In genomic region chr1:36326499-36326898, GRCh38 we compare ENCODE assay signal across 22 cellular contexts. TPM values are rescaled to one million over a fixed set of nuclear protein-coding genes. Genes with fewer than 3 reads are reported as not detected.
A peak's percentile ranks its signal among the peaks of the same experiment; 100 is the strongest.
DNase-seq lines count a peak whose midpoint lies in the region; ATAC-seq, FAIRE-seq and TF ChIP-seq lines count a peak whose summit lies in the region.
"Had no signal": no experiment of that assay in that cellular context is flagged by ENCODE, and none has a peak within 500 bp of the region (broad histone marks: within the 10 kb centered on the region; RNA-seq: fewer than 3 reads in every experiment).

No MANE protein-coding gene starts in this region.

- H3K27ac ChIP-seq in RWPE2 (ENCODE audit: poor library complexity, severe bottlenecking) (no peak overlapping the region), kidney (ENCODE audit: low read depth in 2 of 2, low read length in 2 of 2) (peak overlapping the region in 1 of 2 donors; percentile 2)
- H3K27ac ChIP-seq: epithelial cell of prostate, left ventricle myocardium inferior, SJSA1 had no signal

- H3K36me3 ChIP-seq in RWPE2 (ENCODE audit: low read depth), result no peaks in the 10 kb centered on the region
- no peaks in the 10 kb centered on the region for H3K36me3 ChIP-seq in kidney (ENCODE audit: control insufficient read depth in 1 of 2, insufficient read depth in 2 of 2, low read length in 2 of 2)
- H3K36me3 ChIP-seq: left ventricle myocardium inferior had no signal

- DNase-seq in COLO668 (lab: John Stamatoyannopoulos, UW; ENCODE audit: unreplicated experiment) (peak; percentile 54), Daoy (ENCODE audit: low read depth) (peak; percentile 69), RWPE2 (ENCODE audit: low spot score) (no peak), kidney (peak; percentile 80), islet precursor cell (no peak), NCI-H226 (no peak)
- DNase-seq: activated CD4-positive, CD25-positive, alpha-beta regulatory T cell treated with anti-CD3 and anti-CD28 coated beads, Interleukin-2, amount 50 U/mL, for 72 hours; AML-193; cortex of kidney; Karpas-422; left ventricle myocardium inferior; naive B cell; NCI-H1417; NCI-H446; OCI-M1; stimulated activated CD4-positive, alpha-beta T cell treated with anti-CD3 and anti-CD28 coated beads, Interleukin-2, amount 100 ng/mL, for 48 hours had no signal

- H3K9me3 ChIP-seq in RWPE2 (ENCODE audit: severe bottlenecking), result no peaks in the 10 kb centered on the region
- no peaks in the 10 kb centered on the region for H3K9me3 ChIP-seq in kidney (ENCODE audit: control insufficient read depth in 1 of 2, low read length in 2 of 2)
- H3K9me3 ChIP-seq: left ventricle myocardium inferior had no signal

- no peaks in the 10 kb centered on the region for H3K27me3 ChIP-seq in RWPE2 (ENCODE audit: insufficient read depth, poor library complexity, severe bottlenecking)
- H3K27me3 ChIP-seq: SJSA1 had no signal

- ATAC-seq in RWPE2 (ENCODE audit: low read depth) (peak; percentile 8; the same call in 1 of the 3 replicates), GM21576 (IDR thresholded peaks at IDR 0.05; ENCODE audit: unreplicated experiment) (no peak)

- H3K4me1 ChIP-seq in RWPE2 (ENCODE audit: insufficient read depth, poor library complexity, severe bottlenecking) (no peaks in the 10 kb centered on the region), kidney (ENCODE audit: control insufficient read depth in 1 of 2, insufficient read depth in 1 of 2, low read depth in 1 of 2, low read length in 2 of 2) (peaks cover 15 to 17% of the 10 kb centered on the region in 2 donors)

- TF ChIP-seq CTCF in RWPE2 (IDR thresholded peaks at IDR 0.05; ENCODE audit: poor library complexity, severe bottlenecking) (no peak), kidney (IDR thresholded peaks at IDR 0.05; ENCODE audit: borderline replicate concordance, extremely low read depth, insufficient read depth) (no peak)

- H3K4me3 ChIP-seq in RWPE2 (ENCODE audit: severe bottlenecking) (no peak overlapping the region), kidney (ENCODE audit: low read length in 2 of 2) (no peak overlapping the region)
- H3K4me3 ChIP-seq: left ventricle myocardium inferior, SJSA1 had no signal

- intact Hi-C loops in kidney (cut with DNase I), result no loop called here

- FAIRE-seq in kidney (lab: Jason Lieb, UNC), result no peak
- FAIRE-seq: frontal cortex, GM18507, H54 had no signal

- H3K9ac ChIP-seq in kidney (ENCODE audit: low read length in 2 of 2), result no peak overlapping the region

RNA-seq across cellular contexts. Expression of gene EVA1B, which starts 3.1 kb away (rescaled TPM):
- 28.1 and 44.1 TPM in 2 replicates for total RNA-seq in Daoy (2014; rRNA removed; shearing (Covaris generic))
- total RNA-seq in kidney, result 31.8 TPM
- 91.8 TPM for polyA plus RNA-seq in kidney (ENCODE audit: insufficient read depth, low read depth, low replicate concordance)

RNA-seq across cellular contexts. Expression of gene SH3D21, which starts 20.3 kb away (rescaled TPM):
- 0.89 and 1.1 TPM in 2 replicates for total RNA-seq in Daoy (2014; rRNA removed; shearing (Covaris generic))
- total RNA-seq in kidney, result 33.4 TPM
- 5.7 TPM for polyA plus RNA-seq in kidney (ENCODE audit: insufficient read depth, low read depth, low replicate concordance)

RNA-seq across cellular contexts. Expression of gene STK40, which starts 59.2 kb away (rescaled TPM):
- 18.2 and 31.1 TPM in 2 replicates for total RNA-seq in Daoy (2014; rRNA removed; shearing (Covaris generic))
- 39.2 TPM for total RNA-seq in kidney
- 30.9 TPM for polyA plus RNA-seq in kidney (ENCODE audit: insufficient read depth, low read depth, low replicate concordance)

Comparison
In these comparisons a context has a peak if more than half of its experiments do, and no peak if none do; other contexts are left out.
1. DNase-seq: peak in COLO668 (single experiment), Daoy (single experiment) and kidney (single experiment); none in RWPE2 (single experiment), islet precursor cell (single experiment) and NCI-H226 (single experiment).
2. RNA of gene SH3D21, which starts 20.3 kb away (total RNA-seq): 33.4 TPM in kidney (single experiment); 0.89 to 1.1 TPM in Daoy; every median in the first group is over 10 times any median in the second.